Comparison of ENCODE assay signal across 1 cellular context in genomic region chr18:48896875-48897511, GRCh38.
A peak's percentile ranks its signal among the peaks of the same experiment; 100 is the strongest.
TF ChIP-seq lines count a peak whose summit lies in the region.

No MANE protein-coding gene starts in this region.

TF ChIP-seq in HepG2, 621 proteins besides CTCF, POLR2A, EP300 and RAD21 (continued from another document and continues in another):
- TF ChIP-seq ARID4A (CRISPR knock-in tag; IDR thresholded peaks at IDR 0.05; ENCODE audit: borderline replicate concordance) = peak; percentile 64; the same call in 1 of the 2 replicates
- peak; percentile 60; the same call in 1 of the 2 replicates for TF ChIP-seq NCOR1 (IDR thresholded peaks at IDR 0.05; ENCODE audit: borderline replicate concordance, low read length)
- TF ChIP-seq RXRA (CRISPR knock-in tag; IDR thresholded peaks at IDR 0.05) = peak; percentile 74
- TF ChIP-seq RARA (CRISPR knock-in tag; IDR thresholded peaks at IDR 0.05) = peak; percentile 61
- no peak for TF ChIP-seq THYN1 (CRISPR knock-in tag; IDR thresholded peaks at IDR 0.05; ENCODE audit: borderline replicate concordance, low read depth)
- TF ChIP-seq KLF9 (CRISPR knock-in tag; IDR thresholded peaks at IDR 0.05; ENCODE audit: low read depth) = peak; percentile 92; the same call in 1 of the 2 replicates
- TF ChIP-seq ZBTB38 (CRISPR knock-in tag; IDR thresholded peaks at IDR 0.05) = peak; percentile 61; the same call in 1 of the 2 replicates
- TF ChIP-seq NR2F2 (IDR thresholded peaks at IDR 0.05; ENCODE audit: borderline replicate concordance, low read depth) = peak; percentile 70
- TF ChIP-seq POLR2G (IDR thresholded peaks at IDR 0.05; ENCODE audit: low read depth, low read length) = peak; percentile 51; the same call in 1 of the 2 replicates
- TF ChIP-seq ZNF232 (CRISPR knock-in tag; IDR thresholded peaks at IDR 0.05; ENCODE audit: borderline replicate concordance) = no peak
- TF ChIP-seq THRA (CRISPR knock-in tag; IDR thresholded peaks at IDR 0.05; ENCODE audit: borderline replicate concordance) = peak; percentile 32; the same call in 1 of the 2 replicates
- TF ChIP-seq ZNF646 (CRISPR knock-in tag; IDR thresholded peaks at IDR 0.05) = no peak
- peak; percentile 88 for TF ChIP-seq SAP130 (CRISPR knock-in tag; IDR thresholded peaks at IDR 0.05; ENCODE audit: low read depth)
- TF ChIP-seq ZNF639 (CRISPR knock-in tag; conservative IDR thresholded peaks at IDR 0.05) = no peak
- peak; percentile 70; the same call in 1 of the 2 replicates for TF ChIP-seq ZNF761 (CRISPR knock-in tag; conservative IDR thresholded peaks at IDR 0.05)
- TF ChIP-seq PTBP1 (IDR thresholded peaks at IDR 0.05; ENCODE audit: low read depth, low read length, poor library complexity, severe bottlenecking) = no peak
- peak; percentile 54 for TF ChIP-seq FOXA3 (CRISPR knock-in tag; IDR thresholded peaks at IDR 0.05)
- peak; percentile 46; the same call in 1 of the 2 replicates for TF ChIP-seq ZNF782 (CRISPR knock-in tag; IDR thresholded peaks at IDR 0.05; ENCODE audit: borderline replicate concordance)
- TF ChIP-seq CBX5 (CRISPR knock-in tag; IDR thresholded peaks at IDR 0.05; ENCODE audit: borderline replicate concordance) = peak; percentile 12; the same call in 1 of the 2 replicates
- TF ChIP-seq TARDBP (CRISPR knock-in tag; IDR thresholded peaks at IDR 0.05) = peak; percentile 47
- no peak for TF ChIP-seq ZNF776 (CRISPR knock-in tag; IDR thresholded peaks at IDR 0.05)
- peak; percentile 56 for TF ChIP-seq CEBPG (CRISPR knock-in tag; IDR thresholded peaks at IDR 0.05)
- no peak for TF ChIP-seq SATB2 (CRISPR knock-in tag; IDR thresholded peaks at IDR 0.05)
- peak; percentile 54; the same call in 1 of the 2 replicates for TF ChIP-seq MYPOP (CRISPR knock-in tag; IDR thresholded peaks at IDR 0.05)
- TF ChIP-seq BCL6 (CRISPR knock-in tag; IDR thresholded peaks at IDR 0.05) = 0 out of 2 replicates have a peak, but pooled peaks have one; percentile 18
- TF ChIP-seq HOMEZ (CRISPR knock-in tag; IDR thresholded peaks at IDR 0.05; ENCODE audit: low read depth) = peak; percentile 64
- TF ChIP-seq MIER3 (CRISPR knock-in tag; IDR thresholded peaks at IDR 0.05; ENCODE audit: borderline replicate concordance) = no peak
- TF ChIP-seq PATZ1 (CRISPR knock-in tag; IDR thresholded peaks at IDR 0.05) = peak; percentile 85
- TF ChIP-seq ZNF670 (CRISPR knock-in tag; IDR thresholded peaks at IDR 0.05; ENCODE audit: borderline replicate concordance) = no peak
- TF ChIP-seq RXRB (CRISPR knock-in tag; IDR thresholded peaks at IDR 0.05; ENCODE audit: borderline replicate concordance) = peak; percentile 41; the same call in 1 of the 2 replicates
- TF ChIP-seq AKAP8 (CRISPR knock-in tag; IDR thresholded peaks at IDR 0.05) = no peak
- no peak for TF ChIP-seq SOX13 (IDR thresholded peaks at IDR 0.05)
- TF ChIP-seq SOX13 (CRISPR knock-in tag; conservative IDR thresholded peaks at IDR 0.05 in 1 of 2, IDR thresholded peaks at IDR 0.05 in 1 of 2) = peak in 1 of 2 experiments; percentile 42; a peak in 2 of 4 replicates
- TF ChIP-seq ZNF619 (CRISPR knock-in tag; IDR thresholded peaks at IDR 0.05) = peak; percentile 84; the same call in 1 of the 2 replicates
- TF ChIP-seq MED1 (CRISPR knock-in tag; IDR thresholded peaks at IDR 0.05) = peak; percentile 45; the same call in 1 of the 2 replicates
- TF ChIP-seq POGZ (CRISPR knock-in tag; IDR thresholded peaks at IDR 0.05) = peak; percentile 19; the same call in 1 of the 2 replicates
- peak; percentile 23; the same call in 1 of the 2 replicates for TF ChIP-seq FOXK1 (CRISPR knock-in tag; IDR thresholded peaks at IDR 0.05; ENCODE audit: borderline replicate concordance, low read depth)
- TF ChIP-seq ZGPAT (CRISPR knock-in tag; IDR thresholded peaks at IDR 0.05) = peak; percentile 57; the same call in 1 of the 2 replicates
- 0 out of 2 replicates have a peak, but pooled peaks have one; percentile 47 for TF ChIP-seq HNRNPL (IDR thresholded peaks at IDR 0.05; ENCODE audit: low read depth, low read length)
- TF ChIP-seq YY1 (IDR thresholded peaks at IDR 0.05; ENCODE audit: insufficient read depth, insufficient replicate concordance, low read depth, low read length) = peak; percentile 69
- no peak for TF ChIP-seq FOXO1 (CRISPR knock-in tag; IDR thresholded peaks at IDR 0.05)
- no peak for TF ChIP-seq ZNF772 (CRISPR knock-in tag; IDR thresholded peaks at IDR 0.05)
- TF ChIP-seq ETV6 (CRISPR knock-in tag; conservative IDR thresholded peaks at IDR 0.05) = no peak
- peak; percentile 77 for TF ChIP-seq SKI (IDR thresholded peaks at IDR 0.05; ENCODE audit: partially characterized antibody)
